16 cellular contexts compared by ENCODE assay signal in genomic region chr6:25612666-25613065, GRCh38. TPM values are rescaled to one million over a fixed set of nuclear protein-coding genes. Genes with fewer than 3 reads are reported as not detected.
"Had no signal": no experiment of that assay in that cellular context is flagged by ENCODE, and none has a peak within 500 bp of the region (broad histone marks: within the 10 kb centered on the region; RNA-seq: fewer than 3 reads in every experiment).

No MANE protein-coding gene starts in this region.

- H3K4me3 ChIP-seq: body of pancreas, colonic mucosa, lung, neural progenitor cell, psoas muscle, spleen, thoracic aorta had no signal

- DNase-seq: activated CD4-positive, alpha-beta T cell treated with anti-CD3 and anti-CD28 coated beads for 4 hours; activated CD8-positive, alpha-beta memory T cell treated with anti-CD3 and anti-CD28 coated beads, Interleukin-2, amount 50 U/mL, for 48 hours; activated naive CD8-positive, alpha-beta T cell treated with anti-CD3 and anti-CD28 coated beads for 36 hours; amygdala; body of pancreas; caudate nucleus; colonic mucosa; midbrain; psoas muscle; spleen had no signal

- H3K9me3 ChIP-seq: body of pancreas, colonic mucosa, psoas muscle, spleen, thoracic aorta had no signal

- H3K4me1 ChIP-seq: body of pancreas, colonic mucosa, neural progenitor cell, psoas muscle had no signal

- H2AFZ ChIP-seq: neural progenitor cell had no signal

- H3K27ac ChIP-seq: body of pancreas, colonic mucosa, neural progenitor cell, psoas muscle, spleen, thoracic aorta had no signal

- ATAC-seq: body of pancreas, psoas muscle, sciatic nerve, WTC11 had no signal

- H3K36me3 ChIP-seq: colonic mucosa, neural progenitor cell had no signal

- H3K27me3 ChIP-seq: body of pancreas, colonic mucosa, neural progenitor cell, spleen had no signal

- H3K4me2 ChIP-seq: neural progenitor cell had no signal

- H3K9ac ChIP-seq: neural progenitor cell had no signal

RNA-seq across cellular contexts. Expression of gene SCGN, which starts 39.3 kb away (rescaled TPM):
- total RNA-seq: activated naive CD8-positive, alpha-beta T cell treated with anti-CD3 and anti-CD28 coated beads for 36 hours; osteocyte; psoas muscle; sciatic nerve; spleen; WTC11 had no signal
- polyA plus RNA-seq: psoas muscle, spleen had no signal
